28 cellular contexts compared by ENCODE assay signal in genomic region chr5:176174345-176175025, GRCh38.
"Had no signal": no experiment of that assay in that cellular context is flagged by ENCODE, and none has a peak within 500 bp of the region (broad histone marks: within the 10 kb centered on the region; RNA-seq: fewer than 3 reads in every experiment).

No MANE protein-coding gene starts in this region.

- H3K9me3 Mint-ChIP-seq: dendritic cell treated with granulocyte-macrophage colony-stimulating factor and Interleukin-4, amounts not matched to agents 40 ng/mL and 50 ng/mL, for 4 days had no signal

- H3K4me1 ChIP-seq: colonic mucosa, gastrocnemius medialis, left lung, pancreas had no signal

- H2AFZ ChIP-seq: hepatocyte had no signal

- H3K27ac Mint-ChIP-seq: dendritic cell treated with granulocyte-macrophage colony-stimulating factor and Interleukin-4, amounts not matched to agents 40 ng/mL and 50 ng/mL, for 4 days; endodermal cell; nephron progenitor cell had no signal

- H3K36me3 ChIP-seq: colonic mucosa, gastrocnemius medialis, left lung, pancreas, stomach, thyroid gland had no signal

- H3K27ac ChIP-seq: colonic mucosa, epithelial cell of prostate, gastrocnemius medialis, hepatocyte, left lung, pancreas, stomach, thyroid gland had no signal

- H3K4me3 Mint-ChIP-seq: dendritic cell treated with granulocyte-macrophage colony-stimulating factor and Interleukin-4, amounts not matched to agents 40 ng/mL and 50 ng/mL, for 4 days; endodermal cell; naive thymus-derived CD8-positive, alpha-beta T cell; nephron progenitor cell had no signal

- H3K9me3 ChIP-seq: colonic mucosa, gastrocnemius medialis, pancreas, thyroid gland had no signal

- ATAC-seq: esophagus mucosa; gastrocnemius medialis; left cardiac atrium; left lung; naive thymus-derived CD8-positive, alpha-beta T cell; pancreas; sciatic nerve had no signal

- H3K4me2 ChIP-seq: hepatocyte, smooth muscle cell had no signal

- H3K27me3 ChIP-seq: colonic mucosa, pancreas, thyroid gland had no signal

- DNase-seq: colonic mucosa; effector CD8-positive, alpha-beta T cell; endodermal cell; foreskin fibroblast; gastrocnemius medialis; head of caudate nucleus; left cardiac atrium; left lung; mammary epithelial cell; mesendoderm; naive thymus-derived CD8-positive, alpha-beta T cell; nephron progenitor cell; occipital lobe; pancreas; stimulated activated CD4-positive, alpha-beta T cell treated with anti-CD3 and anti-CD28 coated beads, Interleukin-12 subunit alpha, Interleukin-12 subunit beta, amount 100 ng/mL, for 4 hours; stimulated activated CD4-positive, alpha-beta T cell treated with anti-CD3 and anti-CD28 coated beads, Interleukin-1b, Interleukin-23, amount 100 ng/mL, for 48 hours; stimulated activated CD4-positive, alpha-beta T cell treated with anti-CD3 and anti-CD28 coated beads, Interleukin-4, amount 100 ng/mL, for 1 hour; stimulated activated CD8-positive, alpha-beta memory T cell treated with anti-CD3 and anti-CD28 coated beads, Interleukin-4, amount 100 ng/mL, for 48 hours; stimulated activated naive CD4-positive, alpha-beta T cell; stomach; thyroid gland; trophoblast cell had no signal

- H3K4me3 ChIP-seq: colonic mucosa, gastrocnemius medialis, hepatocyte, left lung, pancreas, smooth muscle cell, stomach, thyroid gland had no signal
